ENCODE assay signal across 1 cellular context in genomic region chr12:85281947-85282312, GRCh38.
TF ChIP-seq lines count a peak whose summit lies in the region.

No MANE protein-coding gene starts in this region.

TF ChIP-seq in GM23338, 12 proteins besides CTCF, POLR2A, EP300 and RAD21 (continued from another document):
- no peak for TF ChIP-seq REST (IDR thresholded peaks at IDR 0.05; ENCODE audit: unreplicated experiment)
